Comparison of ENCODE assay signal across 21 cellular contexts in the genomic region with DNA sequence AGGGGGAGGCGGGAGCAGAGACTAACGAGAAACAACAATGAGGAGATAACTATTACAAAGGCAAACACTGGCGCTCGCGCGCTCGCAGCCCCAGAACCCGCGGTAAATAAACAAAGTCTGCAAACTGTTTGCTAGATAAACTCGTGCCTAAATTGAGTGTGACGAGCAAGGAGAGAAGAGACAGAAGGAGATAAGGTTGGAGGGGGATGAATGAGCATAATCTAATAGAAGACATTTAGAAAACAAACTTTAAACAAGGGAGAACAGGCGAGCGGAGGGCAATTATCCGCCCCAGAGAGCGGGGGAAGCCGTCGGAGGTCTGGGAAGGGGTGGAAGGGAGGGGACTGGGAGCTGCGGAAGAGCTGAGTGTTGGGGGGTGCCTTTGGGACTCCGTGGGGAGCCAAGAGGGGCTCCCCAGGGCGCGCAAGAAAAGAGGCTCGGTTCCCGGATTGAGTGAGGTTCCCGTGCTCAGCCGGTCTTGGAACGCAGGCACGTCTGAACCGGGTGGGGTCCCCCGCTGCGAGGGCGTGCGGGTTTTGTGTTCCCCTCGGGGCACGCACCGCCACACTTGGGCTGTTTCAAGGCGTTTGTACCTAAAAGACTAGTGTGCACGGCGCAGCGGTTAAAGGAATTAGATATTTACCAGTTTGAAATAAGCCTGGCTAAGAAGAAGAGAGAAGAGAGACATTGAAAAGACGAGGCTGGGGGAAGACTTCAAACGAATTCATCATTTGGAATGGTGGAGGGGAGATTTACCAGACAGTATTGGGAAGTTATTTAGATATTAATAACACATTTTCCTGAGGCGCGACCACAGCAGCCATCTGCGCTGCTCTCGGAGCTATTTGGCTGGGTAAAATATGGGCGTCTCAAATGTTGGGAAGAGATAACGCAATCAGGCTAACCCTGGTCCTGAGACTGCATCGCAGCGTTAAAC. TPM values are rescaled to one million over a fixed set of nuclear protein-coding genes. Genes with fewer than 3 reads are reported as not detected.
A peak's percentile ranks its signal among the peaks of the same experiment; 100 is the strongest.
DNase-seq lines count a peak whose midpoint lies in the region; ATAC-seq and TF ChIP-seq lines count a peak whose summit lies in the region.
"Had no signal": no experiment of that assay in that cellular context is flagged by ENCODE, and none has a peak within 500 bp of the region (broad histone marks: within the 10 kb centered on the region; RNA-seq: fewer than 3 reads in every experiment).

No MANE protein-coding gene starts in this region.

- peaks cover 92% of the 10 kb centered on the region for H3K27me3 Mint-ChIP-seq in activated naive CD8-positive, alpha-beta T cell treated with anti-CD3 and anti-CD28 coated beads, Interleukin-2, amount 10 ng/mL, durations not matched to agents 7 days and 5 days
- peaks cover 98% of the 10 kb centered on the region for H3K27me3 Mint-ChIP-seq in activated naive CD8-positive, alpha-beta T cell treated with anti-CD3 and anti-CD28 coated beads for 36 hours
- H3K27me3 Mint-ChIP-seq in type B pancreatic cell, result peaks cover 100% of the 10 kb centered on the region

- peaks cover 10% of the 10 kb centered on the region for H3K4me1 Mint-ChIP-seq in activated naive CD8-positive, alpha-beta T cell treated with anti-CD3 and anti-CD28 coated beads, Interleukin-2, amount 10 ng/mL, durations not matched to agents 7 days and 5 days
- peaks cover 38% of the 10 kb centered on the region for H3K4me1 Mint-ChIP-seq in activated naive CD8-positive, alpha-beta T cell treated with anti-CD3 and anti-CD28 coated beads for 36 hours
- H3K4me1 Mint-ChIP-seq in type B pancreatic cell (ENCODE audit: unreplicated experiment), result peaks cover 21% of the 10 kb centered on the region

- peaks cover 52% of the 10 kb centered on the region for H3K4me1 ChIP-seq in iPS-18a (ENCODE audit: control insufficient read depth, low read depth, low read length)
- H3K4me1 ChIP-seq: parathyroid adenoma had no signal

- TF ChIP-seq CTCF in type B pancreatic cell (conservative IDR thresholded peaks at IDR 0.05), result no peak

- no peaks in the 10 kb centered on the region for H3K9me3 ChIP-seq in iPS-18a (ENCODE audit: control insufficient read depth, low read depth, low read length)

- H3K27ac ChIP-seq in iPS-18a (ENCODE audit: low read length), result no peak overlapping the region
- H3K27ac ChIP-seq: hepatocyte, HL-60, parathyroid adenoma had no signal

- no peaks in the 10 kb centered on the region for H3K36me3 Mint-ChIP-seq in activated naive CD8-positive, alpha-beta T cell treated with anti-CD3 and anti-CD28 coated beads, Interleukin-2, amount 10 ng/mL, durations not matched to agents 7 days and 5 days
- no peaks in the 10 kb centered on the region for H3K36me3 Mint-ChIP-seq in activated naive CD8-positive, alpha-beta T cell treated with anti-CD3 and anti-CD28 coated beads for 36 hours
- H3K36me3 Mint-ChIP-seq in type B pancreatic cell, result no peaks in the 10 kb centered on the region

- H3K9me3 Mint-ChIP-seq in activated naive CD8-positive, alpha-beta T cell treated with anti-CD3 and anti-CD28 coated beads, Interleukin-2, amount 10 ng/mL, durations not matched to agents 7 days and 5 days, result no peaks in the 10 kb centered on the region
- no peaks in the 10 kb centered on the region for H3K9me3 Mint-ChIP-seq in activated naive CD8-positive, alpha-beta T cell treated with anti-CD3 and anti-CD28 coated beads for 36 hours
- H3K9me3 Mint-ChIP-seq in type B pancreatic cell, result no peaks in the 10 kb centered on the region
- H3K9me3 Mint-ChIP-seq: T-helper 2 cell treated with Interferon-gamma antibody and Interleukin-4, amounts not matched to agents 5 μg/mL and 100 μg/mL, for 36 hours had no signal

- POLR2A ChIA-PET in activated naive CD8-positive, alpha-beta T cell treated with anti-CD3 and anti-CD28 coated beads, Interleukin-2, amount 10 ng/mL, durations not matched to agents 7 days and 5 days (lab: Charles Lee), result no interaction called here

- H3K27me3 ChIP-seq in iPS-18a (ENCODE audit: control insufficient read depth, insufficient read depth, low read length), result peaks cover 100% of the 10 kb centered on the region

- no peaks in the 10 kb centered on the region for H3K36me3 ChIP-seq in iPS-18a (ENCODE audit: control insufficient read depth, low read depth, low read length)

- DNase-seq in activated naive CD8-positive, alpha-beta T cell treated with anti-CD3 and anti-CD28 coated beads, Interleukin-2, amount 10 ng/mL, durations not matched to agents 7 days and 5 days, result no peak
- no peak for DNase-seq in activated naive CD8-positive, alpha-beta T cell treated with anti-CD3 and anti-CD28 coated beads for 36 hours
- peak; percentile 31 for DNase-seq in NCI-H748 treated with DMSO at 0.1 percent for 48 hours (lab: John Stamatoyannopoulos, UW)
- no peak for DNase-seq in type B pancreatic cell (ENCODE audit: extremely low spot score, unreplicated experiment)
- DNase-seq in OCI-M1 (lab: John Stamatoyannopoulos, UW), result no peak
- DNase-seq: activated CD4-positive, CD25-positive, alpha-beta regulatory T cell treated with anti-CD3 and anti-CD28 coated beads, Interleukin-2, amount 50 U/mL, for 72 hours; activated gamma-delta T cell treated with Interleukin-2 at 50 U/mL for 16 hours; anterior cingulate cortex; Karpas-422; left cardiac atrium; NCI-H345; SHP77; small intestine had no signal

- ATAC-seq in activated naive CD8-positive, alpha-beta T cell treated with anti-CD3 and anti-CD28 coated beads, Interleukin-2, amount 10 ng/mL, durations not matched to agents 7 days and 5 days (ENCODE audit: low read depth), result no peak
- ATAC-seq in GM19397 (IDR thresholded peaks at IDR 0.05; ENCODE audit: unreplicated experiment) (no peak), HG02884 (IDR thresholded peaks at IDR 0.05; ENCODE audit: unreplicated experiment) (no peak)
- ATAC-seq: left cardiac atrium had no signal

- H3K4me3 ChIP-seq in iPS-18a (ENCODE audit: low read length), result peak overlapping the region; percentile 9
- H3K4me3 ChIP-seq: hepatocyte had no signal

- no peak overlapping the region for H3K4me3 Mint-ChIP-seq in activated naive CD8-positive, alpha-beta T cell treated with anti-CD3 and anti-CD28 coated beads, Interleukin-2, amount 10 ng/mL, durations not matched to agents 7 days and 5 days
- no peak overlapping the region for H3K4me3 Mint-ChIP-seq in activated naive CD8-positive, alpha-beta T cell treated with anti-CD3 and anti-CD28 coated beads for 36 hours
- peak overlapping the region; percentile 49 for H3K4me3 Mint-ChIP-seq in type B pancreatic cell
- H3K4me3 Mint-ChIP-seq: T-helper 2 cell treated with Interferon-gamma antibody and Interleukin-4, amounts not matched to agents 5 μg/mL and 100 μg/mL, for 36 hours had no signal

- H3K27ac Mint-ChIP-seq in activated naive CD8-positive, alpha-beta T cell treated with anti-CD3 and anti-CD28 coated beads, Interleukin-2, amount 10 ng/mL, durations not matched to agents 7 days and 5 days, result peak overlapping the region; percentile 67
- H3K27ac Mint-ChIP-seq in activated naive CD8-positive, alpha-beta T cell treated with anti-CD3 and anti-CD28 coated beads for 36 hours, result no peak overlapping the region
- no peak overlapping the region for H3K27ac Mint-ChIP-seq in type B pancreatic cell

- H3K9ac ChIP-seq in iPS-18a (ENCODE audit: low read length), result no peak overlapping the region
- H3K9ac ChIP-seq: parathyroid adenoma had no signal

RNA-seq across cellular contexts. Expression of a gene that starts 10.6 kb away (rescaled TPM):
- not detected for total RNA-seq in activated naive CD8-positive, alpha-beta T cell treated with anti-CD3 and anti-CD28 coated beads, Interleukin-2, amount 10 ng/mL, durations not matched to agents 7 days and 5 days
- total RNA-seq in activated naive CD8-positive, alpha-beta T cell treated with anti-CD3 and anti-CD28 coated beads for 36 hours, result not detected
- total RNA-seq in type B pancreatic cell (ENCODE audit: low replicate concordance), result 0.12 and 2.9 TPM in 2 replicates
- total RNA-seq: hepatocyte, left cardiac atrium, mucosa of gallbladder had no signal
